ENCODE assay signal across 19 cellular contexts in genomic region chr20:7232796-7233195, GRCh38.
DNase-seq lines count a peak whose midpoint lies in the region; ATAC-seq and TF ChIP-seq lines count a peak whose summit lies in the region.
"Had no signal": no experiment of that assay in that cellular context is flagged by ENCODE, and none has a peak within 500 bp of the region (broad histone marks: within the 10 kb centered on the region; RNA-seq: fewer than 3 reads in every experiment).

No MANE protein-coding gene starts in this region.

- ATAC-seq in RWPE2 (ENCODE audit: low read depth) (peak; percentile 48; the same call in 2 of the 3 replicates), foreskin keratinocyte (no peak)
- ATAC-seq: GM23338 had no signal

- H3K4me1 ChIP-seq in RWPE2 (ENCODE audit: insufficient read depth, poor library complexity, severe bottlenecking), result no peaks in the 10 kb centered on the region
- no peaks in the 10 kb centered on the region for H3K4me1 ChIP-seq in foreskin keratinocyte
- H3K4me1 ChIP-seq: BE2C had no signal

- H3K27me3 ChIP-seq in RWPE2 (ENCODE audit: insufficient read depth, poor library complexity, severe bottlenecking) (no peaks in the 10 kb centered on the region), foreskin keratinocyte (no peaks in the 10 kb centered on the region)
- H3K27me3 ChIP-seq: BE2C had no signal

- no peaks in the 10 kb centered on the region for H3K36me3 ChIP-seq in RWPE2 (ENCODE audit: low read depth)
- H3K36me3 ChIP-seq: BE2C had no signal

- no peak overlapping the region for H3K4me3 ChIP-seq in RWPE2 (ENCODE audit: severe bottlenecking)
- H3K4me3 ChIP-seq: GM23338 had no signal

- no peak for TF ChIP-seq CTCF in RWPE2 (IDR thresholded peaks at IDR 0.05; ENCODE audit: poor library complexity, severe bottlenecking)
- TF ChIP-seq CTCF in foreskin keratinocyte (conservative IDR thresholded peaks at IDR 0.05), result no peak

- H3K9me3 ChIP-seq in RWPE2 (ENCODE audit: severe bottlenecking), result peaks cover 4% of the 10 kb centered on the region
- H3K9me3 ChIP-seq: BE2C had no signal

- intact Hi-C loops in posterior cingulate gyrus (cut with DNase I), result no loop called here

- H3K27ac ChIP-seq in RWPE2 (ENCODE audit: poor library complexity, severe bottlenecking), result no peak overlapping the region
- no peak overlapping the region for H3K27ac ChIP-seq in foreskin keratinocyte

- DNase-seq in NCI-H69 (lab: John Stamatoyannopoulos, UW), result peak; percentile 13
- no peak for DNase-seq in RWPE2 (ENCODE audit: low spot score)
- peak; percentile 21 to 52 for DNase-seq in foreskin keratinocyte
- DNase-seq in NCI-H446 (lab: John Stamatoyannopoulos, UW), result no peak
- DNase-seq in posterior cingulate gyrus, result no peak
- DNase-seq in NCI-H2227 treated with DMSO at 0.1 percent for 48 hours (lab: John Stamatoyannopoulos, UW), result no peak
- DNase-seq: ACHN; BE2C; C1 segment of cervical spinal cord; CD4-positive, CD25-positive, alpha-beta regulatory T cell; CD8-positive, alpha-beta memory T cell; COR-L47; DMS 273 treated with DMSO at 0.1 percent for 48 hours; DMS53; DND-41; EL; HCEC 1CT; IMR-90 had no signal

Comparison
In these comparisons a context has a peak if more than half of its experiments do, and no peak if none do; other contexts are left out.
1. DNase-seq: peak in NCI-H69 (single experiment) and foreskin keratinocyte (2 of 2); none in RWPE2 (single experiment), NCI-H446 (0 of 2), posterior cingulate gyrus (0 of 10) and NCI-H2227 treated with DMSO at 0.1 percent for 48 hours (single experiment).